ENCODE assay signal across 12 cellular contexts in genomic region chr20:58690351-58690750, GRCh38. TPM values are rescaled to one million over a fixed set of nuclear protein-coding genes. Genes with fewer than 3 reads are reported as not detected.
DNase-seq lines count a peak whose midpoint lies in the region; ATAC-seq, FAIRE-seq and TF ChIP-seq lines count a peak whose summit lies in the region.
"Had no signal": no experiment of that assay in that cellular context is flagged by ENCODE, and none has a peak within 500 bp of the region (broad histone marks: within the 10 kb centered on the region; RNA-seq: fewer than 3 reads in every experiment).

No MANE protein-coding gene starts in this region.

- peaks cover 5 to 13% (median 8%) of the 10 kb centered on the region in 3 donors for H3K4me1 ChIP-seq in pancreas

- peak overlapping the region; percentile 56 for H3K27ac Mint-ChIP-seq in osteocyte (ENCODE audit: unreplicated experiment)
- H3K27ac Mint-ChIP-seq: GM23338 had no signal

- DNase-seq in AG10803 (ENCODE audit: low read depth) = peak; percentile 25
- no peak for DNase-seq in HTR-8/SVneo (ENCODE audit: insufficient read length, low spot score)
- DNase-seq in epithelial cell of prostate (ENCODE audit: low read depth, low spot score) = no peak
- DNase-seq in osteocyte (ENCODE audit: extremely low spot score, unreplicated experiment) = no peak
- no peak for DNase-seq in pancreas
- no peak for DNase-seq in DMS153 treated with DMSO at 0.1 percent for 48 hours (lab: John Stamatoyannopoulos, UW; ENCODE audit: unreplicated experiment)
- DNase-seq: activated T-cell treated with anti-CD3 and anti-CD28 coated beads for 4 hours, NCI-H2081 treated with DMSO at 0.1 percent for 48 hours, T1000 had no signal

- TF ChIP-seq CTCF in AG10803 (conservative IDR thresholded peaks at IDR 0.05; ENCODE audit: low read length) (no peak), osteocyte (IDR thresholded peaks at IDR 0.05) (no peak), pancreas (IDR thresholded peaks at IDR 0.05) (no peak)

- H3K36me3 ChIP-seq in pancreas = peaks cover 0 to 2% (median 0%) of the 10 kb centered on the region in 3 donors

- H3K27ac ChIP-seq in epithelial cell of prostate (peak overlapping the region; percentile 1), pancreas (peak overlapping the region in 2 of 4 donors; percentile 25 to 38)

- peak; percentile 42 for FAIRE-seq in HTR-8/SVneo (lab: Jason Lieb, UNC)
- FAIRE-seq in pancreas (lab: Jason Lieb, UNC) = no peak

- no peak overlapping the region for H3K4me3 ChIP-seq in AG10803 (ENCODE audit: low read length)
- H3K4me3 ChIP-seq in pancreas = no peak overlapping the region
- H3K4me3 ChIP-seq: GM23338 had no signal

- H3K9me3 Mint-ChIP-seq in osteocyte (ENCODE audit: unreplicated experiment) = no peaks in the 10 kb centered on the region
- H3K9me3 Mint-ChIP-seq: GM23338 had no signal

- H3K4me3 Mint-ChIP-seq in osteocyte (ENCODE audit: unreplicated experiment) = no peak overlapping the region
- H3K4me3 Mint-ChIP-seq: GM23338 had no signal

- intact Hi-C loops in pancreas (cut with DNase I) = no loop called here

- H3K9me3 ChIP-seq in pancreas = no peaks in the 10 kb centered on the region

- peaks cover 21% of the 10 kb centered on the region for H3K4me1 Mint-ChIP-seq in osteocyte (ENCODE audit: unreplicated experiment)

- H3K27me3 Mint-ChIP-seq in osteocyte (ENCODE audit: unreplicated experiment) = no peaks in the 10 kb centered on the region

- WGBS in pancreas, 2 donors = 18 to 24% methylated on average over 3 of the region's 3 CpGs

- no peaks in the 10 kb centered on the region for H3K27me3 ChIP-seq in pancreas

- ATAC-seq in pancreas = no peak
- ATAC-seq in GM21825 (IDR thresholded peaks at IDR 0.05; ENCODE audit: unreplicated experiment) = no peak
- no peak for ATAC-seq in HG03039 (IDR thresholded peaks at IDR 0.05; ENCODE audit: unreplicated experiment)
- ATAC-seq: GM23338 had no signal

- peaks cover 17% of the 10 kb centered on the region for H3K36me3 Mint-ChIP-seq in osteocyte (ENCODE audit: unreplicated experiment)

RNA-seq across cellular contexts. Expression of gene NPEPL1, which starts 2.2 kb away (rescaled TPM):
- total RNA-seq in osteocyte (13.1 and 13.6 TPM in 2 replicates), pancreas (10 to 100 TPM; 12.4 to 18.1 (median 17.3) TPM)
- polyA plus RNA-seq in pancreas = 10 to 100 TPM; 73.8 to 77.8 TPM

RNA-seq across cellular contexts. Expression of gene STX16, which starts 39.3 kb away (rescaled TPM):
- total RNA-seq in osteocyte (66.9 and 67.0 TPM in 2 replicates), pancreas (10 to 100 TPM; 17.9 to 33.4 (median 20.9) TPM)
- polyA plus RNA-seq in pancreas = 10 to 100 TPM; 58.5 to 67.0 TPM
